ENCODE assay signal across 8 cellular contexts in the genomic region with DNA sequence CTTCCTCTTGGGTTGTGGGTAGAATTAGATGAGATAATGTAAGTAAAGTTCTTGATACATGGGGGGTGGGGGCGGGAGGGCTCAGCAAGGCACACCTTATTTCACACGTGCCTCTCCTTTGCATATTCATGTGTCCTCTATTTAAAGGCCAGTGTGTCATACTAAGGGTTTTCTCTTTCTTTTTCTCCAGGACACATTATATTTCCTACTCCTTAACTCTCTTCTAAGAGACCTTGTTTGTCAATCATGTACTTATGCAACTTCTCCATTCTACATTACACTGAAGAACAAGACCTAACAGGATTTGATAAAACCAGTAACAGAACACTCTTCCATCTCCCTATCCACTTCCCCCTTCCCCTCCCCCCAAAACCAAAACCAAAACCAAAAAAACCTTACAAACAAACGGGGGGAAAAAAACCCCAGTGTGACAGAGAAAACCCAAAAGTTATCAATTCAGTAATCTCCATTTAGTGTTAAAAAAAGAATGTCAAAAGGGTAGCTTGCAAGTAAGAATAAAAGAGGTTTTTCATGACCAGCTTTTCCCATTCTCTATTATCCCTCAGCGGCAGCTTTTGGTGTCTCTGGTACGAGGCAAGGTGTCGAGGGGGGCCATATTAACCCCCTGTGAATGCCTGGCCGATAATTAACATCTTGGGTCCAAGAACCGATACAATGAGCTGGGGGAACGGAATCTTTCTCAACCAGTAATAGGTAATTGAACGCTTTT.
DNase-seq lines count a peak whose midpoint lies in the region; ATAC-seq and TF ChIP-seq lines count a peak whose summit lies in the region.

No MANE protein-coding gene starts in this region.

- H3K4me1 Mint-ChIP-seq in natural killer cell treated with Interleukin-12 subunit alpha and Interleukin-12 subunit beta and Interleukin-15 and Interleukin-18, amount 100 ng/mL, for 72 hours (ENCODE audit: low read depth in 2 of 2), result peaks cover 5 to 8% of the 10 kb centered on the region in 2 donors

- no peaks in the 10 kb centered on the region for H3K36me3 ChIP-seq in PC-3 (ENCODE audit: low read depth, low read length)

- peak overlapping the region; percentile 70; the same call in 1 of the 2 replicates for H2AFZ ChIP-seq in PC-3 (ENCODE audit: low read length)

- peaks cover 25 to 37% of the 10 kb centered on the region in 2 donors for H3K27me3 Mint-ChIP-seq in natural killer cell treated with Interleukin-12 subunit alpha and Interleukin-12 subunit beta and Interleukin-15 and Interleukin-18, amount 100 ng/mL, for 72 hours

- peaks cover 3% of the 10 kb centered on the region for H3K9me3 Mint-ChIP-seq in natural killer cell treated with Interleukin-12 subunit alpha and Interleukin-12 subunit beta and Interleukin-15 and Interleukin-18, amount 100 ng/mL, for 72 hours

- H3K9me2 ChIP-seq in PC-3 (replicated peaks; ENCODE audit: low read length), result no peaks in the 10 kb centered on the region

- no peaks in the 10 kb centered on the region for H3K9me3 ChIP-seq in PC-3 (ENCODE audit: low read length)

- peak overlapping the region; percentile 69; the same call in 1 of the 2 replicates for H3K4me2 ChIP-seq in PC-3 (ENCODE audit: low read length)

- H3K27ac Mint-ChIP-seq in natural killer cell treated with Interleukin-12 subunit alpha and Interleukin-12 subunit beta and Interleukin-15 and Interleukin-18, amount 100 ng/mL, for 72 hours, result no peak overlapping the region

- ATAC-seq in GM21423 (IDR thresholded peaks at IDR 0.05; ENCODE audit: unreplicated experiment) (peak; percentile 34), PC-3 (no peak), GM19452 (IDR thresholded peaks at IDR 0.05; ENCODE audit: unreplicated experiment) (no peak)
- no peak for ATAC-seq in natural killer cell treated with Interleukin-12 subunit alpha and Interleukin-12 subunit beta and Interleukin-15 and Interleukin-18, amount 100 ng/mL, for 72 hours

- no peak overlapping the region for H3K9ac ChIP-seq in PC-3 (ENCODE audit: low read length)

- peaks cover 9% of the 10 kb centered on the region; the same call in 1 of the 2 replicates for H3K4me1 ChIP-seq in PC-3 (ENCODE audit: insufficient read depth, low read length)

- intact Hi-C loops in PC-3 (cut with micrococcal nuclease), result no loop called here

- no peak overlapping the region for H3K27ac ChIP-seq in PC-3 (ENCODE audit: low read length)

- POLR2A ChIA-PET in PC-3 (lab: Charles Lee; ENCODE audit: unreplicated experiment), result no interaction called here

- no peaks in the 10 kb centered on the region for H4K20me1 ChIP-seq in PC-3 (ENCODE audit: low read length)

- no TSS peak for BruUV-seq in PC-3 (replicated peaks; lab: Mats Ljungman, UMichigan)

- no peaks in the 10 kb centered on the region for H3F3A ChIP-seq in PC-3 (ENCODE audit: low read length, unreplicated experiment)

- H3K36me3 Mint-ChIP-seq in natural killer cell treated with Interleukin-12 subunit alpha and Interleukin-12 subunit beta and Interleukin-15 and Interleukin-18, amount 100 ng/mL, for 72 hours, result no peaks in the 10 kb centered on the region

- CTCF ChIA-PET in PC-3 (lab: Charles Lee), result interaction anchor here (0.6 to 0.9 kb wide), 3 partner anchors 363 to 910 kb away, joined by 3 to 4 read pairs (median 3); no protein-coding TSS in a partner anchor

- H3K27me3 ChIP-seq in PC-3 (ENCODE audit: low read length), result no peaks in the 10 kb centered on the region

- DNase-seq in A172 (ENCODE audit: low spot score), result peak; percentile 45
- no peak for DNase-seq in PC-3
- DNase-seq in epithelial cell of esophagus (ENCODE audit: low read depth), result peak; percentile 72
- DNase-seq in natural killer cell treated with Interleukin-12 subunit alpha and Interleukin-12 subunit beta and Interleukin-15 and Interleukin-18, amount 100 ng/mL, for 72 hours (ENCODE audit: low spot score), result no peak
- DNase-seq in COLO829 (ENCODE audit: low spot score), result no peak
- no peak for DNase-seq in retina

- H3K4me3 ChIP-seq in PC-3 (ENCODE audit: low read length) (no peak overlapping the region), epithelial cell of esophagus (ENCODE audit: low read length) (peak overlapping the region; percentile 63)

- TF ChIP-seq CTCF in PC-3 (conservative IDR thresholded peaks at IDR 0.05; ENCODE audit: low read depth, low read length) (no peak), epithelial cell of esophagus (IDR thresholded peaks at IDR 0.05; ENCODE audit: insufficient read depth, low read depth, low read length, missing control alignments) (no peak)

- H3K4me3 Mint-ChIP-seq in natural killer cell treated with Interleukin-12 subunit alpha and Interleukin-12 subunit beta and Interleukin-15 and Interleukin-18, amount 100 ng/mL, for 72 hours, result peak overlapping the region; percentile 65

- H3K79me2 ChIP-seq in PC-3 (ENCODE audit: low read length), result no peaks in the 10 kb centered on the region

Comparison
In these comparisons a context has a peak if more than half of its experiments do, and no peak if none do; other contexts are left out.
1. DNase-seq: peak in A172 (single experiment) and epithelial cell of esophagus (single experiment); none in PC-3 (single experiment), natural killer cell treated with Interleukin-12 subunit alpha and Interleukin-12 subunit beta and Interleukin-15 and Interleukin-18, amount 100 ng/mL, for 72 hours (single experiment), COLO829 (single experiment) and retina (single experiment).